2 cellular contexts compared by ENCODE assay signal in genomic region chr11:69294621-69295078, GRCh38.
TF ChIP-seq lines count a peak whose summit lies in the region.

No MANE protein-coding gene starts in this region.

TF ChIP-seq in Ishikawa, 13 proteins besides CTCF, POLR2A, EP300 and RAD21:
- no peak for TF ChIP-seq TEAD4 (IDR thresholded peaks at IDR 0.05)
- peak; percentile 6; the same call in 1 of the 2 replicates for TF ChIP-seq TCF12 (IDR thresholded peaks at IDR 0.05; ENCODE audit: low read depth)

TF ChIP-seq in K562, 482 proteins besides CTCF, POLR2A, EP300 and RAD21:
- no peak for TF ChIP-seq TEAD4 (IDR thresholded peaks at IDR 0.05; ENCODE audit: low read length)
- TF ChIP-seq TEAD4 (CRISPR knock-in tag; IDR thresholded peaks at IDR 0.05; ENCODE audit: borderline replicate concordance), result 0 out of 2 replicates have a peak, but pooled peaks have one; percentile 21
- TF ChIP-seq ZNF830 (CRISPR knock-in tag; IDR thresholded peaks at IDR 0.05), result 0 out of 2 replicates have a peak, but pooled peaks have one; percentile 14
- TF ChIP-seq FOSL1 (tag; conservative IDR thresholded peaks at IDR 0.05), result 0 out of 2 replicates have a peak, but pooled peaks have one; percentile 9
- TF ChIP-seq, protein P1, sequence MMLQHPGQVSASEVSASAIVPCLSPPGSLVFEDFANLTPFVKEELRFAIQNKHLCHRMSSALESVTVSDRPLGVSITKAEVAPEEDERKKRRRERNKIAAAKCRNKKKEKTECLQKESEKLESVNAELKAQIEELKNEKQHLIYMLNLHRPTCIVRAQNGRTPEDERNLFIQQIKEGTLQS (IDR thresholded peaks at IDR 0.05), result peak; percentile 28; the same call in 1 of the 2 replicates
- TF ChIP-seq, protein P1 (CRISPR knock-in tag; conservative IDR thresholded peaks at IDR 0.05), result no peak
- TF ChIP-seq RBFOX2 (IDR thresholded peaks at IDR 0.05; ENCODE audit: low read depth, low read length), result peak; percentile 71
- no peak for TF ChIP-seq ZNF699 (CRISPR knock-in tag; IDR thresholded peaks at IDR 0.05; ENCODE audit: insufficient replicate concordance)
- no peak for TF ChIP-seq ATF1 (CRISPR knock-in tag; IDR thresholded peaks at IDR 0.05)
- no peak for TF ChIP-seq ATF1 (tag; IDR thresholded peaks at IDR 0.05)
- TF ChIP-seq POLR2G (IDR thresholded peaks at IDR 0.05; ENCODE audit: low read depth, low read length), result peak; percentile 69
- TF ChIP-seq ELF1 (tag; IDR thresholded peaks at IDR 0.05), result no peak
- no peak for TF ChIP-seq KAT7 (CRISPR knock-in tag; IDR thresholded peaks at IDR 0.05; ENCODE audit: borderline replicate concordance)
- TF ChIP-seq CHD4 (IDR thresholded peaks at IDR 0.05; ENCODE audit: insufficient read depth, insufficient replicate concordance, low read depth, low read length, poor library complexity, severe bottlenecking), result no peak
- no peak for TF ChIP-seq ZNF561 (CRISPR knock-in tag; conservative IDR thresholded peaks at IDR 0.05)
- TF ChIP-seq NR2C2 (CRISPR knock-in tag; IDR thresholded peaks at IDR 0.05), result no peak
- TF ChIP-seq NR2C2 (tag; IDR thresholded peaks at IDR 0.05), result peak; percentile 1; the same call in 1 of the 2 replicates
